In the genomic region with DNA sequence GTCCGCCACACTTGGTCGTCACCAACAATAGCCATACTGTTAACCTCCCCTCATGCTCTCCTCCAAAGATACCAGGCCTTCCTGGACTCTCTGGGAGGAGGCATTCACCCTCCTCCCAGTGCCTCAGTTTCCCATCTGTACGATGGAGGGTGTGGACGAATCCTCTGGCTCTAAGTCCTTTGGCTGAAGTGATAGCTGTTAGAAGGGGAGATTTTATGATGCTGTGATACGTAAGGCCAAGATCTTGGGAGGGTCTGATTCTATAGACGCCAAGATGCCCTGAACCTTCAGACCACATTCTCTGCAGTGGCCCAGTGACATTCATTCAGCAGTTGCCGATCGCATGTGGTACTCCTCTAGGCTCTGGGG, we compare ENCODE assay signal across 9 cellular contexts. TPM values are rescaled to one million over a fixed set of nuclear protein-coding genes. Genes with fewer than 3 reads are reported as not detected.
DNase-seq lines count a peak whose midpoint lies in the region; ATAC-seq and TF ChIP-seq lines count a peak whose summit lies in the region.
"Had no signal": no experiment of that assay in that cellular context is flagged by ENCODE, and none has a peak within 500 bp of the region (broad histone marks: within the 10 kb centered on the region; RNA-seq: fewer than 3 reads in every experiment).

No MANE protein-coding gene starts in this region.

- peaks cover 14% of the 10 kb centered on the region for H3K27me3 Mint-ChIP-seq in activated naive CD4-positive, alpha-beta T cell treated with anti-CD3 and anti-CD28 coated beads, Interleukin-2, amount 50 U/mL, for 24 hours
- peaks cover 17% of the 10 kb centered on the region for H3K27me3 Mint-ChIP-seq in activated naive CD8-positive, alpha-beta T cell treated with anti-CD3 and anti-CD28 coated beads, Interleukin-2, amount 10 ng/mL, durations not matched to agents 7 days and 5 days
- H3K27me3 Mint-ChIP-seq in mesothelial cell of epicardium (ENCODE audit: low read depth), result no peaks in the 10 kb centered on the region
- peaks cover 31% of the 10 kb centered on the region for H3K27me3 Mint-ChIP-seq in type B pancreatic cell
- H3K27me3 Mint-ChIP-seq in immature natural killer cell (ENCODE audit: low read depth in 3 of 3), result peaks cover 7 to 14% (median 10%) of the 10 kb centered on the region in 3 donors

- ATAC-seq in activated naive CD8-positive, alpha-beta T cell treated with anti-CD3 and anti-CD28 coated beads, Interleukin-2, amount 10 ng/mL, durations not matched to agents 7 days and 5 days (ENCODE audit: low read depth), result no peak
- ATAC-seq in GM21360 (IDR thresholded peaks at IDR 0.05; ENCODE audit: unreplicated experiment), result no peak

- no peak overlapping the region for H3K27ac Mint-ChIP-seq in activated naive CD4-positive, alpha-beta T cell treated with anti-CD3 and anti-CD28 coated beads, Interleukin-2, amount 50 U/mL, for 24 hours
- H3K27ac Mint-ChIP-seq in activated naive CD8-positive, alpha-beta T cell treated with anti-CD3 and anti-CD28 coated beads, Interleukin-2, amount 10 ng/mL, durations not matched to agents 7 days and 5 days, result no peak overlapping the region
- H3K27ac Mint-ChIP-seq in mesothelial cell of epicardium, result peak overlapping the region; percentile 79
- peak overlapping the region; percentile 95 for H3K27ac Mint-ChIP-seq in type B pancreatic cell
- no peak overlapping the region for H3K27ac Mint-ChIP-seq in immature natural killer cell

- no peaks in the 10 kb centered on the region for H3K9me3 Mint-ChIP-seq in activated naive CD4-positive, alpha-beta T cell treated with anti-CD3 and anti-CD28 coated beads, Interleukin-2, amount 50 U/mL, for 24 hours
- H3K9me3 Mint-ChIP-seq in activated naive CD8-positive, alpha-beta T cell treated with anti-CD3 and anti-CD28 coated beads, Interleukin-2, amount 10 ng/mL, durations not matched to agents 7 days and 5 days, result no peaks in the 10 kb centered on the region
- H3K9me3 Mint-ChIP-seq in mesothelial cell of epicardium, result peaks cover 3% of the 10 kb centered on the region
- no peaks in the 10 kb centered on the region for H3K9me3 Mint-ChIP-seq in type B pancreatic cell
- H3K9me3 Mint-ChIP-seq in immature natural killer cell, result no peaks in the 10 kb centered on the region
- H3K9me3 Mint-ChIP-seq: activated naive CD4-positive, alpha-beta T cell treated with anti-CD3 and anti-CD28 coated beads, Interleukin-2, amount 50 U/mL, for 72 hours had no signal

- no peak for TF ChIP-seq CTCF in mesothelial cell of epicardium (IDR thresholded peaks at IDR 0.05; ENCODE audit: unreplicated experiment)
- no peak for TF ChIP-seq CTCF in type B pancreatic cell (conservative IDR thresholded peaks at IDR 0.05)

- no peak for DNase-seq in activated naive CD4-positive, alpha-beta T cell treated with Interleukin-2 at 50 U/mL for 16 hours
- DNase-seq in activated naive CD8-positive, alpha-beta T cell treated with anti-CD3 and anti-CD28 coated beads, Interleukin-2, amount 10 ng/mL, durations not matched to agents 7 days and 5 days, result no peak
- DNase-seq in mesothelial cell of epicardium (ENCODE audit: low spot score in 2 of 2, unreplicated experiment in 2 of 2) (no peak), type B pancreatic cell (ENCODE audit: extremely low spot score, unreplicated experiment) (no peak), NCI-H526 (lab: John Stamatoyannopoulos, UW) (no peak), immature natural killer cell (no peak)

- H3K4me1 Mint-ChIP-seq in activated naive CD4-positive, alpha-beta T cell treated with anti-CD3 and anti-CD28 coated beads, Interleukin-2, amount 50 U/mL, for 24 hours, result peaks cover 16% of the 10 kb centered on the region
- peaks cover 17% of the 10 kb centered on the region for H3K4me1 Mint-ChIP-seq in activated naive CD8-positive, alpha-beta T cell treated with anti-CD3 and anti-CD28 coated beads, Interleukin-2, amount 10 ng/mL, durations not matched to agents 7 days and 5 days
- peaks cover 13% of the 10 kb centered on the region for H3K4me1 Mint-ChIP-seq in mesothelial cell of epicardium
- H3K4me1 Mint-ChIP-seq in type B pancreatic cell (ENCODE audit: unreplicated experiment), result peaks cover 11% of the 10 kb centered on the region
- H3K4me1 Mint-ChIP-seq in immature natural killer cell, result peaks cover 6 to 8% of the 10 kb centered on the region in 2 donors

- no peaks in the 10 kb centered on the region for H3K36me3 Mint-ChIP-seq in activated naive CD4-positive, alpha-beta T cell treated with anti-CD3 and anti-CD28 coated beads, Interleukin-2, amount 50 U/mL, for 24 hours
- H3K36me3 Mint-ChIP-seq in activated naive CD8-positive, alpha-beta T cell treated with anti-CD3 and anti-CD28 coated beads, Interleukin-2, amount 10 ng/mL, durations not matched to agents 7 days and 5 days, result no peaks in the 10 kb centered on the region
- H3K36me3 Mint-ChIP-seq in mesothelial cell of epicardium (peaks cover 21% of the 10 kb centered on the region), type B pancreatic cell (no peaks in the 10 kb centered on the region), immature natural killer cell (peaks cover 0 to 4% (median 0%) of the 10 kb centered on the region in 3 donors)
- H3K36me3 Mint-ChIP-seq: activated naive CD4-positive, alpha-beta T cell treated with anti-CD3 and anti-CD28 coated beads, Interleukin-2, amount 50 U/mL, for 72 hours had no signal

- peak overlapping the region; percentile 61 for H3K4me3 Mint-ChIP-seq in activated naive CD4-positive, alpha-beta T cell treated with anti-CD3 and anti-CD28 coated beads, Interleukin-2, amount 50 U/mL, for 24 hours
- peak overlapping the region; percentile 86 for H3K4me3 Mint-ChIP-seq in activated naive CD8-positive, alpha-beta T cell treated with anti-CD3 and anti-CD28 coated beads, Interleukin-2, amount 10 ng/mL, durations not matched to agents 7 days and 5 days
- H3K4me3 Mint-ChIP-seq in mesothelial cell of epicardium (peak overlapping the region; percentile 66), type B pancreatic cell (peak overlapping the region; percentile 88), immature natural killer cell (no peak overlapping the region)

- POLR2A ChIA-PET in activated naive CD8-positive, alpha-beta T cell treated with anti-CD3 and anti-CD28 coated beads, Interleukin-2, amount 10 ng/mL, durations not matched to agents 7 days and 5 days (lab: Charles Lee), result interaction anchor here (1.0 to 1.6 kb wide), 2 partner anchors 10 to 128 kb away, joined by 3 to 5 read pairs; no protein-coding TSS in a partner anchor

RNA-seq across cellular contexts. Expression of gene NOP53, which starts 14.8 kb away (rescaled TPM):
- 100 to 1,000 TPM; 434 to 469 TPM for total RNA-seq in activated naive CD8-positive, alpha-beta T cell treated with anti-CD3 and anti-CD28 coated beads, Interleukin-2, amount 10 ng/mL, durations not matched to agents 7 days and 5 days
- 290 to 313 TPM (median 310 TPM) in 3 replicates for total RNA-seq in mesothelial cell of epicardium
- 274 and 291 TPM in 2 replicates for total RNA-seq in type B pancreatic cell (ENCODE audit: low replicate concordance)
- polyA plus RNA-seq in immature natural killer cell, result 100 to 1,000 TPM in 2 of 3 donors, 10 to 100 TPM in 1; 72.0 to 234 (median 101) TPM

RNA-seq across cellular contexts. Expression of gene EHD2, which starts 17.3 kb away (rescaled TPM):
- total RNA-seq in activated naive CD8-positive, alpha-beta T cell treated with anti-CD3 and anti-CD28 coated beads, Interleukin-2, amount 10 ng/mL, durations not matched to agents 7 days and 5 days, result under 1 TPM; 0.22 to 0.23 TPM
- total RNA-seq in mesothelial cell of epicardium (38.7 to 39.2 TPM (median 38.8 TPM) in 3 replicates), type B pancreatic cell (ENCODE audit: low replicate concordance) (10.3 and 21.0 TPM in 2 replicates)
- not detected for polyA plus RNA-seq in immature natural killer cell

RNA-seq across cellular contexts. Expression of gene SELENOW, which starts 48.0 kb away (rescaled TPM):
- total RNA-seq in activated naive CD8-positive, alpha-beta T cell treated with anti-CD3 and anti-CD28 coated beads, Interleukin-2, amount 10 ng/mL, durations not matched to agents 7 days and 5 days, result 100 to 1,000 TPM; 116 to 120 TPM
- total RNA-seq in mesothelial cell of epicardium, result 113 to 127 TPM (median 117 TPM) in 3 replicates
- total RNA-seq in type B pancreatic cell (ENCODE audit: low replicate concordance), result 109 and 117 TPM in 2 replicates
- 100 to 1,000 TPM; 294 to 618 (median 368) TPM for polyA plus RNA-seq in immature natural killer cell

Comparison
In these comparisons a context has a peak if more than half of its experiments do, and no peak if none do; other contexts are left out.
1. H3K27ac Mint-ChIP-seq: peak in mesothelial cell of epicardium (single experiment) and type B pancreatic cell (single experiment); none in activated naive CD4-positive, alpha-beta T cell treated with anti-CD3 and anti-CD28 coated beads, Interleukin-2, amount 50 U/mL, for 24 hours (single experiment), activated naive CD8-positive, alpha-beta T cell treated with anti-CD3 and anti-CD28 coated beads, Interleukin-2, amount 10 ng/mL, durations not matched to agents 7 days and 5 days (single experiment) and immature natural killer cell (0 of 6).
2. H3K4me3 Mint-ChIP-seq: peak in activated naive CD4-positive, alpha-beta T cell treated with anti-CD3 and anti-CD28 coated beads, Interleukin-2, amount 50 U/mL, for 24 hours (single experiment), activated naive CD8-positive, alpha-beta T cell treated with anti-CD3 and anti-CD28 coated beads, Interleukin-2, amount 10 ng/mL, durations not matched to agents 7 days and 5 days (single experiment), mesothelial cell of epicardium (single experiment) and type B pancreatic cell (single experiment); none in immature natural killer cell (0 of 5).